8 cellular contexts compared by ENCODE assay signal in genomic region chr2:227479865-227480475, GRCh38. TPM values are rescaled to one million over a fixed set of nuclear protein-coding genes. Genes with fewer than 3 reads are reported as not detected.
DNase-seq lines count a peak whose midpoint lies in the region; ATAC-seq, FAIRE-seq and TF ChIP-seq lines count a peak whose summit lies in the region.

No MANE protein-coding gene starts in this region.

- H2AK5ac ChIP-seq in H1 (ENCODE audit: low read depth, low read length): no peak overlapping the region

- no peak overlapping the region for H3K23ac ChIP-seq in H1 (ENCODE audit: insufficient read length)

- no peak overlapping the region for H2BK12ac ChIP-seq in H1 (ENCODE audit: low read depth, low read length)

- ATAC-seq in DND-41 (ENCODE audit: insufficient read depth, low read depth) (0 out of 3 replicates have a peak, but pooled peaks have one; percentile 35), GM21515 (IDR thresholded peaks at IDR 0.05; ENCODE audit: unreplicated experiment) (peak; percentile 39), HG02571 (IDR thresholded peaks at IDR 0.05; ENCODE audit: unreplicated experiment) (no peak), GM21717 (IDR thresholded peaks at IDR 0.05; ENCODE audit: unreplicated experiment) (no peak)

- no peaks in the 10 kb centered on the region for H3K36me3 ChIP-seq in DND-41 (ENCODE audit: insufficient read depth, low read length)
- no peaks in the 10 kb centered on the region for H3K36me3 ChIP-seq in H1 (ENCODE audit: control insufficient read depth in 2 of 4, insufficient read depth in 4 of 4, low read length in 3 of 4)

- peak; percentile 15 to 32; a peak in 2 of 4 replicates for TF ChIP-seq RAD21 in H1 (IDR thresholded peaks at IDR 0.05 in 1 of 2, conservative IDR thresholded peaks at IDR 0.05 in 1 of 2; ENCODE audit: low read depth in 2 of 2, low read length in 2 of 2)

- H2BK5ac ChIP-seq in H1 (ENCODE audit: low read depth, low read length): no peak overlapping the region

- no peak for FAIRE-seq in H1 (lab: Jason Lieb, UNC)

- H3K4me2 ChIP-seq in DND-41 (ENCODE audit: insufficient read depth, low read length): no peak overlapping the region
- no peak overlapping the region for H3K4me2 ChIP-seq in H1 (ENCODE audit: insufficient read depth in 1 of 2, low read depth in 2 of 2, low read length in 2 of 2)

- H3K4me3 ChIP-seq in DND-41 (ENCODE audit: low read depth in 1 of 2, low read length in 2 of 2) (no peak overlapping the region), H1 (ENCODE audit: extremely low read depth in 1 of 4, insufficient read depth in 2 of 4, low read depth in 3 of 4, low read length in 4 of 4) (no peak overlapping the region)

- H2BK20ac ChIP-seq in H1 (ENCODE audit: low read length): no peak overlapping the region

- H3K9ac ChIP-seq in DND-41 (ENCODE audit: low read depth, low read length) (no peak overlapping the region), H1 (replicated peaks in 1 of 4; ENCODE audit: extremely low read depth in 1 of 4, low read depth in 3 of 4, low read length in 3 of 4) (no peak overlapping the region)

- H3K14ac ChIP-seq in H1 (ENCODE audit: insufficient read length): no peak overlapping the region

- peaks cover 98% of the 10 kb centered on the region for H3K79me2 ChIP-seq in DND-41 (ENCODE audit: insufficient read depth, low read length)
- H3K79me2 ChIP-seq in H1 (ENCODE audit: control insufficient read depth in 1 of 2, insufficient read depth in 2 of 2, low read length in 2 of 2): peaks cover 40 to 99% of the 10 kb centered on the region in 2 experiments

- H3K23me2 ChIP-seq in H1 (ENCODE audit: low read depth, low read length): no peaks in the 10 kb centered on the region

- CTCF ChIA-PET in H1 (lab: Charles Lee; ENCODE audit: partially characterized antibody): interaction anchor here (0.6 to 1.8 kb wide), 7 partner anchors 9 to 286 kb away, joined by 3 to 9 read pairs (median 4); partner anchors contain the start of gene AGFG1

- no peaks in the 10 kb centered on the region for H3K79me1 ChIP-seq in H1 (ENCODE audit: low read depth, low read length)

- WGBS in H1 (ENCODE audit: extremely low coverage in 1 of 2, insufficient coverage in 1 of 2, insufficient read length in 1 of 2, insufficient replicate concordance in 2 of 2, low coverage in 1 of 2, low lambda C conversion rate in 2 of 2, missing lambda C conversion rate in 1 of 2), 2 experiments: 87% methylated on average over 2 of the region's 2 CpGs; no CpG with 5 or more reads in 1 of the 2 experiments

- H2BK120ac ChIP-seq in H1 (replicated peaks; ENCODE audit: low read depth, low read length): no peak overlapping the region

- peaks cover 72% of the 10 kb centered on the region for H4K20me1 ChIP-seq in DND-41 (ENCODE audit: insufficient read depth, low read length)
- H4K20me1 ChIP-seq in H1 (replicated peaks in 1 of 2; ENCODE audit: control insufficient read depth in 1 of 2, insufficient read depth in 2 of 2, low read length in 2 of 2): peaks cover 17 to 19% of the 10 kb centered on the region in 2 experiments

- H3K18ac ChIP-seq in H1 (ENCODE audit: extremely low read depth, low read length): no peak overlapping the region

- H3K27me3 ChIP-seq in DND-41 (ENCODE audit: insufficient read depth, low read length, poor library complexity) (no peaks in the 10 kb centered on the region), H1 (replicated peaks in 1 of 4; ENCODE audit: control insufficient read depth in 3 of 4, extremely low read depth in 1 of 4, insufficient read depth in 3 of 4, low read length in 3 of 4) (no peaks in the 10 kb centered on the region)

- DNase-seq in DND-41 (no peak), NCI-H1694 (lab: John Stamatoyannopoulos, UW) (peak; percentile 15), H1 (ENCODE audit: low read depth in 1 of 2, low spot score in 2 of 2) (no peak), renal cortical epithelial cell (ENCODE audit: low read depth) (peak; percentile 61), iPS-NIHi7 (ENCODE audit: extremely low spot score) (no peak)

- no peak overlapping the region for H2AFZ ChIP-seq in DND-41 (ENCODE audit: low read depth, low read length)
- H2AFZ ChIP-seq in H1 (ENCODE audit: low read length): no peak overlapping the region

- H4K8ac ChIP-seq in H1 (ENCODE audit: extremely low read depth, insufficient read depth, low read length): no peak overlapping the region

- H3K27ac ChIP-seq in DND-41 (ENCODE audit: low read length) (no peak overlapping the region), H1 (ENCODE audit: low read depth, low read length) (no peak overlapping the region)

- TF ChIP-seq POLR2A in H1 (IDR thresholded peaks at IDR 0.05; ENCODE audit: control extremely low read depth in 1 of 2, low read depth in 2 of 2, low read length in 2 of 2): no peak

- H3K9me3 ChIP-seq in DND-41 (ENCODE audit: insufficient read depth, low read length, severe bottlenecking) (no peaks in the 10 kb centered on the region), H1 (ENCODE audit: insufficient read depth in 2 of 2, low read depth in 1 of 2, low read length in 1 of 2) (no peaks in the 10 kb centered on the region)

- no peak for TF ChIP-seq EP300 in H1 (IDR thresholded peaks at IDR 0.05; ENCODE audit: borderline replicate concordance in 1 of 2, low read depth in 2 of 2, low read length in 2 of 2)

- no peak overlapping the region for H4K5ac ChIP-seq in H1 (ENCODE audit: insufficient read length, low read depth, low read length)

- H3K56ac ChIP-seq in H1 (replicated peaks; ENCODE audit: insufficient read length, low read depth, low read length): no peak overlapping the region

- TF ChIP-seq CTCF in DND-41 (IDR thresholded peaks at IDR 0.05; ENCODE audit: borderline replicate concordance, extremely low read depth, low read length, poor library complexity, severe bottlenecking) (no peak), H1 (IDR thresholded peaks at IDR 0.05; ENCODE audit: control extremely low read depth in 1 of 3, insufficient read depth in 1 of 3, low read depth in 1 of 3, low read length in 3 of 3) (no peak)

- no peak overlapping the region for H2BK15ac ChIP-seq in H1 (ENCODE audit: low read length)

- no peak overlapping the region for H3K4ac ChIP-seq in H1 (replicated peaks; ENCODE audit: insufficient read length, low read depth, low read length)

- no peak overlapping the region for H4K91ac ChIP-seq in H1 (replicated peaks; ENCODE audit: insufficient read length, low read length)

- POLR2A ChIA-PET in H1 (lab: Charles Lee; ENCODE audit: partially characterized antibody): no interaction called here

- peaks cover 2% of the 10 kb centered on the region; the same call in 1 of the 2 replicates for H3K4me1 ChIP-seq in DND-41 (ENCODE audit: insufficient read depth, low read length)
- H3K4me1 ChIP-seq in H1 (replicated peaks in 1 of 4; ENCODE audit: control insufficient read depth in 3 of 4, insufficient read depth in 4 of 4, low read length in 3 of 4): no peaks in the 10 kb centered on the region

TF ChIP-seq in H1, 55 proteins besides CTCF, POLR2A, EP300 and RAD21:
- no peak for TF ChIP-seq POU5F1 (IDR thresholded peaks at IDR 0.05; ENCODE audit: low read depth, low read length)
- TF ChIP-seq JUND (IDR thresholded peaks at IDR 0.05; ENCODE audit: low read length): no peak
- TF ChIP-seq BRCA1 (IDR thresholded peaks at IDR 0.05; ENCODE audit: low read depth, low read length): no peak
- no peak for TF ChIP-seq SP1 (IDR thresholded peaks at IDR 0.05; ENCODE audit: low read depth, low read length)
- no peak for TF ChIP-seq SIX5 (IDR thresholded peaks at IDR 0.05; ENCODE audit: low read depth, low read length)
- TF ChIP-seq SUZ12 (IDR thresholded peaks at IDR 0.05; ENCODE audit: low read length): no peak
- TF ChIP-seq MAFK (IDR thresholded peaks at IDR 0.05; ENCODE audit: low read depth, low read length): no peak
- TF ChIP-seq CHD1 (IDR thresholded peaks at IDR 0.05; ENCODE audit: low read depth, low read length): no peak
- TF ChIP-seq SIRT6 (IDR thresholded peaks at IDR 0.05; ENCODE audit: low read length): no peak
- no peak for TF ChIP-seq CBX8 (IDR thresholded peaks at IDR 0.05; ENCODE audit: borderline replicate concordance, low read depth, low read length)
- TF ChIP-seq SP2 (IDR thresholded peaks at IDR 0.05; ENCODE audit: low read length): no peak
- no peak for TF ChIP-seq SRF (IDR thresholded peaks at IDR 0.05; ENCODE audit: low read depth, low read length)
- no peak for TF ChIP-seq CTBP2 (IDR thresholded peaks at IDR 0.05; ENCODE audit: borderline replicate concordance, insufficient read depth, insufficient read length, low read length)
- TF ChIP-seq EGR1 (IDR thresholded peaks at IDR 0.05; ENCODE audit: borderline replicate concordance, low read depth, low read length): no peak
- TF ChIP-seq E2F6 (IDR thresholded peaks at IDR 0.05): no peak
- no peak for TF ChIP-seq CHD2 (IDR thresholded peaks at IDR 0.05; ENCODE audit: low read length)
- TF ChIP-seq HDAC6 (IDR thresholded peaks at IDR 0.05; ENCODE audit: low read depth, low read length): no peak
- TF ChIP-seq, protein P1, sequence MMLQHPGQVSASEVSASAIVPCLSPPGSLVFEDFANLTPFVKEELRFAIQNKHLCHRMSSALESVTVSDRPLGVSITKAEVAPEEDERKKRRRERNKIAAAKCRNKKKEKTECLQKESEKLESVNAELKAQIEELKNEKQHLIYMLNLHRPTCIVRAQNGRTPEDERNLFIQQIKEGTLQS (IDR thresholded peaks at IDR 0.05; ENCODE audit: insufficient read depth, low read depth, low read length): no peak
- TF ChIP-seq GABPA (IDR thresholded peaks at IDR 0.05; ENCODE audit: borderline replicate concordance, insufficient read depth, low read length): no peak
TF ChIP-seq in H1: peak in this region for 0.

RNA-seq across cellular contexts. Expression of gene AGFG1, which starts 8.0 kb away (rescaled TPM):
- 102 and 108 TPM in 2 replicates for total RNA-seq in H1 (2021; fragmentation: NEBNext Ultra II Directional; extraction: Animal tissue kit (Norgen Biotek cat#: 25700))
- polyA plus RNA-seq in H1 (2011; rRNA removed): 109 and 147 TPM in 2 replicates
- polyA plus RNA-seq in H1 (2011; cell fraction: cytosol; rRNA removed): 87.9 TPM
- 90.4 TPM for polyA plus RNA-seq in H1 (2011; cell fraction: nucleus; rRNA removed)
- 56.7 to 74.7 TPM (median 65.8 TPM) in 4 replicates for polyA plus RNA-seq in H1 (2012, experiment 1 of 2)
- polyA plus RNA-seq in H1 (2012, experiment 2 of 2): 8.0 TPM
- 46.4 TPM for polyA plus RNA-seq in H1 (2013, experiment 1 of 2)
- polyA plus RNA-seq in H1 (2013, experiment 2 of 2): 48.8 TPM
- 319 and 365 TPM in 2 replicates for polyA minus RNA-seq in H1 (2011; rRNA and poly(A)+ RNA removed)
- polyA minus RNA-seq in H1 (2011; cell fraction: cytosol; rRNA and poly(A)+ RNA removed): 106 TPM
- polyA minus RNA-seq in H1 (2011; cell fraction: nucleus; rRNA and poly(A)+ RNA removed): 130 TPM
- total RNA-seq in renal cortical epithelial cell: 81.1 and 126 TPM in 2 replicates

Comparison
In these comparisons a context has a peak if more than half of its experiments do, and no peak if none do; other contexts are left out.
1. ATAC-seq: peak in DND-41 (single experiment) and GM21515 (single experiment); none in HG02571 (single experiment) and GM21717 (single experiment).
2. DNase-seq: peak in NCI-H1694 (single experiment) and renal cortical epithelial cell (single experiment); none in DND-41 (single experiment), H1 (0 of 2) and iPS-NIHi7 (single experiment).